Comparison of ENCODE assay signal across 18 cellular contexts in the genomic region with DNA sequence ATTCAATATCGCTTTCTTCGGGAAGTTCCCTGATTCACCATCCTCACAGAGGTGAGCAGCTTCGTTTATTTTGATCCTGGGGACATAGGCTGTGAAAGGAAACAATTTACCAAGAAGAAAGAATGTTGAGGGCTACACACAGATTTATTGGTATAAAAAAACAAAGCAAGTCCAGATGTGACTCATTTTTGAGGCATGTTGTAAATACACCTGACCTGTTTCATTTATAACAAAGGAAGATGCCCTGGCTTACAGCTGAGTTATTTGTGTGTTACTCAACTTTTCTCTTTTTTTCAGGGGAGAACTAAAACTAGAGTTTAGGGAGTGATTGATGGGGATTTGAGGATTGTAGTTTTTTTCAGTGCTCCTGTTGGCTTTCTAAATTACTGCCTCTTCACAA.
"Had no signal": no experiment of that assay in that cellular context is flagged by ENCODE, and none has a peak within 500 bp of the region (broad histone marks: within the 10 kb centered on the region; RNA-seq: fewer than 3 reads in every experiment).

No MANE protein-coding gene starts in this region.

- H3K27ac Mint-ChIP-seq: activated CD4-positive, alpha-beta memory T cell treated with anti-CD3 and anti-CD28 coated beads for 36 hours; activated naive CD8-positive, alpha-beta T cell; immature natural killer cell; stimulated activated naive B cell treated with anti-CD40 and anti-IgM and Interleukin-4, amounts not matched to agents 10 μg/mL and 1 μg/mL and 100 μg/mL, for 72 hours had no signal

- DNase-seq: activated CD4-positive, alpha-beta memory T cell treated with anti-CD3 and anti-CD28 coated beads for 36 hours; activated gamma-delta T cell; activated T-cell treated with anti-CD3 and anti-CD28 coated beads, Interleukin-2, amount 50 U/mL, for 4 hours; amygdala; brain microvascular endothelial cell; dermis blood vessel endothelial cell; glutamatergic neuron; immature natural killer cell; left lung; posterior cingulate gyrus; spleen; stimulated activated CD4-positive, alpha-beta T cell treated with anti-CD3 and anti-CD28 coated beads, Interleukin-1b, Interleukin-23, amount 100 ng/mL, for 48 hours; stimulated activated naive B cell treated with anti-CD40 and anti-IgM and Interleukin-4, amounts not matched to agents 10 μg/mL and 1 μg/mL and 100 μg/mL, for 72 hours; T-helper 2 cell; transverse colon had no signal

- H3K4me3 Mint-ChIP-seq: activated CD4-positive, alpha-beta memory T cell treated with anti-CD3 and anti-CD28 coated beads for 36 hours; activated naive CD8-positive, alpha-beta T cell; activated T-cell treated with anti-CD3 and anti-CD28 coated beads, Interleukin-2, amount 50 U/mL, for 4 hours; immature natural killer cell; stimulated activated naive B cell treated with anti-CD40 and anti-IgM and Interleukin-4, amounts not matched to agents 10 μg/mL and 1 μg/mL and 100 μg/mL, for 72 hours had no signal

- H3K36me3 Mint-ChIP-seq: activated CD4-positive, alpha-beta memory T cell treated with anti-CD3 and anti-CD28 coated beads for 36 hours; activated naive CD8-positive, alpha-beta T cell; immature natural killer cell; stimulated activated naive B cell treated with anti-CD40 and anti-IgM and Interleukin-4, amounts not matched to agents 10 μg/mL and 1 μg/mL and 100 μg/mL, for 72 hours had no signal

- H3K27ac ChIP-seq: brain microvascular endothelial cell, left lung, spleen, transverse colon had no signal

- H3K4me1 ChIP-seq: left lung, spleen, transverse colon had no signal

- ATAC-seq: activated CD4-positive, CD25-positive, alpha-beta regulatory T cell treated with anti-CD3 and anti-CD28 coated beads, Interleukin-2, amount 50 U/mL, for 24 hours; activated T-cell treated with anti-CD3 and anti-CD28 coated beads, Interleukin-2, amount 50 U/mL, for 4 hours; left lung; sciatic nerve; stimulated activated naive B cell treated with anti-CD40 and anti-IgM and Interleukin-4, amounts not matched to agents 10 μg/mL and 1 μg/mL and 100 μg/mL, for 72 hours had no signal

- H3K9me3 ChIP-seq: left lung, transverse colon had no signal

- H3K4me1 Mint-ChIP-seq: immature natural killer cell; stimulated activated naive B cell treated with anti-CD40 and anti-IgM and Interleukin-4, amounts not matched to agents 10 μg/mL and 1 μg/mL and 100 μg/mL, for 72 hours had no signal

- H3K36me3 ChIP-seq: brain microvascular endothelial cell, left lung, spleen, transverse colon had no signal

- H3K27me3 Mint-ChIP-seq: activated CD4-positive, alpha-beta memory T cell treated with anti-CD3 and anti-CD28 coated beads for 36 hours; activated naive CD8-positive, alpha-beta T cell; stimulated activated naive B cell treated with anti-CD40 and anti-IgM and Interleukin-4, amounts not matched to agents 10 μg/mL and 1 μg/mL and 100 μg/mL, for 72 hours had no signal

- H3K27me3 ChIP-seq: brain microvascular endothelial cell, left lung, spleen, transverse colon had no signal

- H3K4me3 ChIP-seq: left lung, spleen, transverse colon had no signal
